ENCODE assay signal across 8 cellular contexts in genomic region chr2:202871161-202872141, GRCh38. TPM values are rescaled to one million over a fixed set of nuclear protein-coding genes. Genes with fewer than 3 reads are reported as not detected.
DNase-seq lines count a peak whose midpoint lies in the region; ATAC-seq, FAIRE-seq and TF ChIP-seq lines count a peak whose summit lies in the region.

Gene ICA1L, minus strand, starts transcription at chr2:202871766. Its CDS starts 42,757 bp downstream, at chr2:202829009.

- H3K79me2 ChIP-seq in PC-9 (ENCODE audit: low read depth) = no peaks in the 10 kb centered on the region

- H3K4me3 Mint-ChIP-seq in activated T-cell treated with anti-CD3 and anti-CD28 coated beads, Interleukin-2, amount 50 U/mL, for 72 hours = peak within 1 kb of the TSS; percentile 95 to 96
- H3K4me3 Mint-ChIP-seq in naive B cell = peak within 1 kb of the TSS; percentile 88 to 98 (median 97)

- no peaks in the 10 kb centered on the region for H3K9me3 Mint-ChIP-seq in activated T-cell treated with anti-CD3 and anti-CD28 coated beads, Interleukin-2, amount 50 U/mL, for 72 hours
- no peaks in the 10 kb centered on the region for H3K9me3 Mint-ChIP-seq in naive B cell

- BruUV-seq in PC-9 (replicated peaks; lab: Mats Ljungman, UMichigan) = no TSS peak

- H3K4me1 ChIP-seq in PC-9 (replicated peaks; ENCODE audit: insufficient read depth) (no peaks in the 10 kb centered on the region), esophagus squamous epithelium (peaks cover 0 to 21% (median 0%) of the 10 kb centered on the region in 3 donors)

- H3K9me3 ChIP-seq in PC-9 (ENCODE audit: insufficient read depth, low read depth) (no peaks in the 10 kb centered on the region), esophagus squamous epithelium (no peaks in the 10 kb centered on the region)

- intact Hi-C loops in PC-9 (cut with micrococcal nuclease; ENCODE audit: unreplicated experiment) = loop anchor here (2.0 to 5.0 kb wide), 2 partner anchors 239 to 283 kb away; partner anchors contain the start of gene FAM117B
- intact Hi-C loops in esophagus squamous epithelium (cut with DNase I) = no loop called here

- TF ChIP-seq CTCF in D721Med (IDR thresholded peaks at IDR 0.05; ENCODE audit: insufficient read depth, missing control alignments) (peak; percentile 14), PC-9 (conservative IDR thresholded peaks at IDR 0.05) (no peak), esophagus squamous epithelium (IDR thresholded peaks at IDR 0.05) (no peak)

- H3K27me3 ChIP-seq in PC-9 (ENCODE audit: insufficient read depth, low read depth) (no peaks in the 10 kb centered on the region), esophagus squamous epithelium (no peaks in the 10 kb centered on the region)

- H4K20me1 ChIP-seq in PC-9 (ENCODE audit: insufficient read depth) = no peaks in the 10 kb centered on the region

- H3K27ac ChIP-seq in PC-9 = no peak within 1 kb of the TSS
- H3K27ac ChIP-seq in esophagus squamous epithelium = peak within 1 kb of the TSS; percentile 59 to 83 (median 64)

- CTCF ChIA-PET in PC-9 (lab: Charles Lee) = no interaction called here

- H3K9me2 ChIP-seq in PC-9 (ENCODE audit: insufficient read depth) = no peaks in the 10 kb centered on the region

- DNase-seq in D721Med (ENCODE audit: insufficient read length, low spot score) (peak; percentile 36), HT1080 (ENCODE audit: low read depth) (peak; percentile 62), PC-9 (peak in 1 of 2 experiments; percentile 49), esophagus squamous epithelium (lab: John Stamatoyannopoulos, UW) (no peak), naive B cell (peak; percentile 48)
- DNase-seq in activated T-cell treated with anti-CD3 and anti-CD28 coated beads, Interleukin-2, amount 50 U/mL, for 72 hours = peak; percentile 71 to 77
- peak; percentile 70 for DNase-seq in stimulated activated naive CD8-positive, alpha-beta T cell treated with anti-CD3 and anti-CD28 coated beads, Interleukin-15, Interleukin-2, amounts not matched to agents 100 U/mL and 50 U/mL, for 24 hours

- H3K36me3 ChIP-seq in PC-9 (ENCODE audit: low read depth) = no peaks in the 10 kb centered on the region
- H3K36me3 ChIP-seq in esophagus squamous epithelium = no peaks in the 10 kb centered on the region

- H3K27ac Mint-ChIP-seq in activated T-cell treated with anti-CD3 and anti-CD28 coated beads, Interleukin-2, amount 50 U/mL, for 72 hours = peak within 1 kb of the TSS; percentile 95
- peak within 1 kb of the TSS; percentile 63 to 92 (median 76) for H3K27ac Mint-ChIP-seq in naive B cell

- peak within 1 kb of the TSS; percentile 86 for H3K4me2 ChIP-seq in PC-9

- POLR2A ChIA-PET in PC-9 (lab: Charles Lee; ENCODE audit: unreplicated experiment) = interaction anchor here (0.6 kb wide), 1 partner anchor 33 kb away, joined by 12 read pairs; no protein-coding TSS in a partner anchor

- peaks cover 13% of the 10 kb centered on the region for H3K4me1 Mint-ChIP-seq in activated T-cell treated with anti-CD3 and anti-CD28 coated beads, Interleukin-2, amount 50 U/mL, for 72 hours (ENCODE audit: low read depth)
- peaks cover 4 to 12% (median 9%) of the 10 kb centered on the region in 3 donors for H3K4me1 Mint-ChIP-seq in naive B cell

- FAIRE-seq in D721Med (lab: Jason Lieb, UNC) = no peak

- H3K4me3 ChIP-seq in PC-9 = peak within 1 kb of the TSS; percentile 72
- peak within 1 kb of the TSS; percentile 50 to 95 (median 78) for H3K4me3 ChIP-seq in esophagus squamous epithelium

- TF ChIP-seq POLR2A in esophagus squamous epithelium (IDR thresholded peaks at IDR 0.05) = no peak

- WGBS in esophagus squamous epithelium, 2 donors = 0% methylated on average over 3 to 21 of the region's 105 CpGs

- peaks cover 2% of the 10 kb centered on the region; the same call in 1 of the 2 replicates for H3F3A ChIP-seq in PC-9 (ENCODE audit: insufficient read depth, low read depth)

- no peaks in the 10 kb centered on the region for H3K36me3 Mint-ChIP-seq in activated T-cell treated with anti-CD3 and anti-CD28 coated beads, Interleukin-2, amount 50 U/mL, for 72 hours (ENCODE audit: insufficient read depth in 2 of 2)
- no peaks in the 10 kb centered on the region for H3K36me3 Mint-ChIP-seq in naive B cell

- peak within 1 kb of the TSS; percentile 87 for H2AFZ ChIP-seq in PC-9

- H3K27me3 Mint-ChIP-seq in activated T-cell treated with anti-CD3 and anti-CD28 coated beads, Interleukin-2, amount 50 U/mL, for 72 hours (ENCODE audit: low read depth) = no peaks in the 10 kb centered on the region
- H3K27me3 Mint-ChIP-seq in naive B cell = no peaks in the 10 kb centered on the region

- ATAC-seq in GM21360 (IDR thresholded peaks at IDR 0.05; ENCODE audit: unreplicated experiment) (peak; percentile 65), naive B cell (ENCODE audit: low read depth in 2 of 2) (peak; percentile 82 to 86)
- peak; percentile 82 to 84 for ATAC-seq in activated T-cell treated with anti-CD3 and anti-CD28 coated beads, Interleukin-2, amount 50 U/mL, for 72 hours (replicated peaks in 1 of 2)
- ATAC-seq in stimulated activated naive CD8-positive, alpha-beta T cell treated with anti-CD3 and anti-CD28 coated beads, Interleukin-15, Interleukin-2, amounts not matched to agents 100 U/mL and 50 U/mL, for 24 hours = peak; percentile 80

RNA-seq across cellular contexts. Expression of gene ICA1L, which starts in this region (rescaled TPM):
- 0.88 and 1.8 TPM in 2 replicates for total RNA-seq in HT1080 (2014; rRNA removed; shearing (Covaris generic))
- 1.2 and 1.7 TPM in 2 replicates for polyA plus RNA-seq in HT1080 (2015; cell fraction: cytosol; rRNA removed)
- 7.7 and 7.8 TPM in 2 replicates for polyA plus RNA-seq in HT1080 (2015; cell fraction: nucleus; rRNA removed)
- total RNA-seq in PC-9 (2021) (0.20 TPM in 1 of 2 replicates, not detected in the other), esophagus squamous epithelium (1 to 10 TPM in 1 of 4 donors, under 1 TPM in 3; 0.53 to 8.0 (median 0.79) TPM)
- total RNA-seq in activated T-cell treated with anti-CD3 and anti-CD28 coated beads, Interleukin-2, amount 50 U/mL, for 72 hours = 10 to 100 TPM; 12.6 to 14.0 TPM
- 1 to 10 TPM in 5 of 6 donors, under 1 TPM in 1; 0.89 to 4.8 (median 3.6) TPM for polyA plus RNA-seq in naive B cell (ENCODE audit: low read depth in 6 of 6)
